Comparison of ENCODE assay signal across 24 cellular contexts in genomic region chr12:34342048-34342447, GRCh38.
"Had no signal": no experiment of that assay in that cellular context is flagged by ENCODE, and none has a peak within 500 bp of the region (broad histone marks: within the 10 kb centered on the region; RNA-seq: fewer than 3 reads in every experiment).

No MANE protein-coding gene starts in this region.

- H3K4me2 ChIP-seq: PC-9 had no signal

- H3K27ac ChIP-seq: ascending aorta, body of pancreas, coronary artery, PC-9, VCaP had no signal

- ATAC-seq: activated naive CD4-positive, alpha-beta T cell treated with anti-CD3 and anti-CD28 coated beads, Interleukin-2, amount 50 U/mL, for 72 hours; activated naive CD8-positive, alpha-beta T cell treated with anti-CD3 and anti-CD28 coated beads, Interleukin-2, amount 50 U/mL, for 24 hours; activated T-cell treated with anti-CD3 and anti-CD28 coated beads, Interleukin-2, amount 50 U/mL, for 4 hours; body of pancreas had no signal

- H3K4me1 ChIP-seq: ascending aorta, body of pancreas had no signal

- H3K4me3 ChIP-seq: ascending aorta, body of pancreas, coronary artery, PC-9 had no signal

- H3K27me3 ChIP-seq: ascending aorta, body of pancreas had no signal

- FAIRE-seq: bronchial epithelial cell had no signal

- H3K36me3 ChIP-seq: ascending aorta had no signal

- DNase-seq: activated CD4-positive, alpha-beta memory T cell treated with anti-CD3 and anti-CD28 coated beads for 36 hours; activated CD4-positive, alpha-beta T cell treated with anti-CD3 and anti-CD28 coated beads, Interleukin-2, amount 10 ng/mL, durations not matched to agents 7 days and 5 days; activated CD4-positive, CD25-positive, alpha-beta regulatory T cell; activated CD8-positive, alpha-beta memory T cell treated with anti-CD3 and anti-CD28 coated beads for 24 hours; activated effector memory CD4-positive, alpha-beta T cell treated with anti-CD3 and anti-CD28 coated beads, Interleukin-2, amount 50 U/mL, for 16 hours; activated naive CD4-positive, alpha-beta T cell treated with Interleukin-2 at 50 U/mL for 16 hours; activated naive CD8-positive, alpha-beta T cell treated with anti-CD3 and anti-CD28 coated beads, Interleukin-2, amount 50 U/mL, for 24 hours; activated T-cell treated with anti-CD3 and anti-CD28 coated beads, Interleukin-2, amount 50 U/mL, for 4 hours; amniotic stem cell; body of pancreas; central memory CD4-positive, alpha-beta T cell; Kasumi-1; NCI-H1417; NCI-H1930; NCI-H2107; NCI-H526; PC-9; SIG-M5; T-helper 1 cell had no signal

- H2AFZ ChIP-seq: PC-9 had no signal
